38 cellular contexts compared by ENCODE assay signal in the genomic region with DNA sequence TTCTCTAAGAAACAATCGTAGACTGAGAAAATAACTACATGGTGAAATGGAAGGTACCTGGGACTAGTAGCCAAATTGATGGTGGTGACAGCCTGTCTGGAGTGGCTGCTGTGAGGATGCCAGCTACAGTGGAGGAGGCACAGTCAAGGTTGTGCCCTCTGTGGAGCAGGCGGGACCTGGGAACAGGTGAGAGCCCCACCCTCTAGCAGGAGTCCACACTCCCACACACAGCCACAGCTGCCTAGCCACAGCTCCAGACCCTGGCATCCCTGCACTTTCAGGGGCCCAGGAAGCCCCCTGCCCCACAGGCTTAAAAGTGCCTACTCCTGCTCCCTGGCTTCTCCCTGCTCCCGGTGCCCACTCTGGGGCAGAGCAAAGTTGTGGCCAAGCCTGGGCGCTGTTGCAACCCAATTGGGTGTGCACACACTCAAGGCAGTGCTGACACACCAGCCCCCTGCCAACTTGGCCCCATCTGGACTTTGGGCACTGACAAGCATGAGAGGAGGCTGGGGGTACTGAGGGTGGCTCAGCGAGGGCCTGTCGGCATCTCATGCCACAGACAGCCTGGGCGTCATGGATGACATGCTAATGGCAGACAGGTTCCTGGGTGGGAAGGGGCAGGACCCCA.
"Had no signal": no experiment of that assay in that cellular context is flagged by ENCODE, and none has a peak within 500 bp of the region (broad histone marks: within the 10 kb centered on the region; RNA-seq: fewer than 3 reads in every experiment).

No MANE protein-coding gene starts in this region.

- DNase-seq: activated B cell treated with CpG ODN at 0.5 μM for 24 hours; activated CD4-positive, alpha-beta memory T cell treated with anti-CD3 and anti-CD28 coated beads for 36 hours; activated CD4-positive, alpha-beta T cell treated with anti-CD3 and anti-CD28 coated beads for 4 hours; activated CD4-positive, alpha-beta T cell treated with anti-CD3 and anti-CD28 coated beads, Interleukin-2, amount 50 U/mL, for 1 hour; activated CD4-positive, CD25-positive, alpha-beta regulatory T cell treated with anti-CD3 and anti-CD28 coated beads, Interleukin-2, amount 50 U/mL, for 72 hours; activated CD8-positive, alpha-beta memory T cell treated with anti-CD3 and anti-CD28 coated beads, Interleukin-2, amount 50 U/mL, for 4 hours; activated gamma-delta T cell treated with Interleukin-2 at 50 U/mL for 16 hours; activated naive CD4-positive, alpha-beta T cell treated with anti-CD3 and anti-CD28 coated beads for 36 hours; activated T-cell treated with anti-CD3 and anti-CD28 coated beads for 4 hours; activated T-cell treated with anti-CD3 and anti-CD28 coated beads, Interleukin-2, amount 50 U/mL, for 4 hours; adrenal gland; body of pancreas; central memory CD4-positive, alpha-beta T cell; Kasumi-1; KG1; MG63; NCI-H1048; NCI-H1105 treated with DMSO at 0.1 percent for 48 hours; NCI-H1436; NCI-H1694; NCI-H1930; NCI-H2081 treated with DMSO at 0.1 percent for 48 hours; NCI-H345; NCI-H526; NCI-H748 treated with DMSO at 0.1 percent for 48 hours; NK-92 treated with Interleukin-12 subunit alpha and Interleukin-12 subunit beta, amount 100 ng/mL, for 24 hours; PC-3; Peyer's patch; RPMI8226; SIG-M5; T-cell; T-helper 2 cell; T-helper 9 cell had no signal

- H3K27me3 Mint-ChIP-seq: activated B cell treated with CpG ODN at 0.5 μM for 24 hours; activated CD4-positive, alpha-beta memory T cell treated with anti-CD3 and anti-CD28 coated beads for 36 hours; T-cell had no signal

- H3K27ac Mint-ChIP-seq: activated B cell treated with CpG ODN at 0.5 μM for 24 hours; activated CD4-positive, alpha-beta memory T cell treated with anti-CD3 and anti-CD28 coated beads for 36 hours; activated naive CD4-positive, alpha-beta T cell treated with anti-CD3 and anti-CD28 coated beads for 36 hours; activated naive CD4-positive, alpha-beta T cell treated with anti-CD3 and anti-CD28 coated beads, Interleukin-2, amount 50 U/mL, for 72 hours; activated T-helper 1 cell treated with anti-CD3 and anti-CD28 coated beads, Interleukin-12 subunit alpha, Interleukin-12 subunit beta, Interleukin-2, Interleukin-4 antibody, amounts not matched to agents 30 ng/mL and 10 ng/mL and 1 ng/mL, durations not matched to agents 14 hours and 24 hours and 36 hours; T-cell had no signal

- H3K36me3 Mint-ChIP-seq: activated CD4-positive, alpha-beta memory T cell treated with anti-CD3 and anti-CD28 coated beads for 36 hours; activated naive CD4-positive, alpha-beta T cell treated with anti-CD3 and anti-CD28 coated beads, Interleukin-2, amount 50 U/mL, for 72 hours; T-cell had no signal

- H3K4me3 ChIP-seq: adrenal gland, body of pancreas, breast epithelium, MG63, Peyer's patch had no signal

- H3K4me1 Mint-ChIP-seq: activated B cell treated with CpG ODN at 0.5 μM for 24 hours, T-cell had no signal

- H3K9me3 Mint-ChIP-seq: activated B cell treated with CpG ODN at 0.5 μM for 24 hours; activated CD4-positive, alpha-beta memory T cell treated with anti-CD3 and anti-CD28 coated beads for 36 hours; activated naive CD4-positive, alpha-beta T cell treated with anti-CD3 and anti-CD28 coated beads for 36 hours; activated naive CD4-positive, alpha-beta T cell treated with anti-CD3 and anti-CD28 coated beads, Interleukin-2, amount 50 U/mL, for 72 hours; activated T-cell treated with anti-CD3 and anti-CD28 coated beads, Interleukin-2, amount 50 U/mL, for 4 hours; activated T-helper 1 cell treated with anti-CD3 and anti-CD28 coated beads, Interleukin-12 subunit alpha, Interleukin-12 subunit beta, Interleukin-2, Interleukin-4 antibody, amounts not matched to agents 30 ng/mL and 10 ng/mL and 1 ng/mL, durations not matched to agents 14 hours and 24 hours and 36 hours; T-cell had no signal

- H3K9me3 ChIP-seq: adrenal gland, body of pancreas, breast epithelium, MG63, Peyer's patch had no signal

- H3K27me3 ChIP-seq: adrenal gland, body of pancreas, breast epithelium, MG63, Peyer's patch had no signal

- ATAC-seq: activated naive CD4-positive, alpha-beta T cell treated with anti-CD3 and anti-CD28 coated beads, Interleukin-2, amount 50 U/mL, for 72 hours; activated T-cell treated with anti-CD3 and anti-CD28 coated beads, Interleukin-2, amount 50 U/mL, for 4 hours; body of pancreas; PC-3; SK-N-SH treated with all-trans-retinoic acid at 6 μM for 48 hours; T-cell had no signal

- H3K36me3 ChIP-seq: adrenal gland, breast epithelium, MG63, Peyer's patch had no signal

- H3K4me3 Mint-ChIP-seq: activated B cell treated with CpG ODN at 0.5 μM for 24 hours; activated CD4-positive, alpha-beta memory T cell treated with anti-CD3 and anti-CD28 coated beads for 36 hours; activated naive CD4-positive, alpha-beta T cell treated with anti-CD3 and anti-CD28 coated beads for 36 hours; activated T-cell treated with anti-CD3 and anti-CD28 coated beads, Interleukin-2, amount 50 U/mL, for 4 hours; activated T-helper 1 cell treated with anti-CD3 and anti-CD28 coated beads, Interleukin-12 subunit alpha, Interleukin-12 subunit beta, Interleukin-2, Interleukin-4 antibody, amounts not matched to agents 30 ng/mL and 10 ng/mL and 1 ng/mL, durations not matched to agents 14 hours and 24 hours and 36 hours; T-cell had no signal

- H3K27ac ChIP-seq: adrenal gland, body of pancreas, breast epithelium, Peyer's patch, VCaP had no signal

- H3K4me1 ChIP-seq: adrenal gland, body of pancreas, breast epithelium, Peyer's patch had no signal
